9 cellular contexts compared by ENCODE assay signal in genomic region chr6:163354779-163355431, GRCh38. TPM values are rescaled to one million over a fixed set of nuclear protein-coding genes. Genes with fewer than 3 reads are reported as not detected.
DNase-seq lines count a peak whose midpoint lies in the region; ATAC-seq and TF ChIP-seq lines count a peak whose summit lies in the region.
"Had no signal": no experiment of that assay in that cellular context is flagged by ENCODE, and none has a peak within 500 bp of the region (broad histone marks: within the 10 kb centered on the region; RNA-seq: fewer than 3 reads in every experiment).

No MANE protein-coding gene starts in this region.

- H3K27me3 ChIP-seq in SK-N-SH (ENCODE audit: insufficient read depth) (no peaks in the 10 kb centered on the region), thyroid gland (no peaks in the 10 kb centered on the region)

- no peak for TF ChIP-seq CTCF in SK-N-SH (IDR thresholded peaks at IDR 0.05)
- TF ChIP-seq CTCF in thyroid gland (IDR thresholded peaks at IDR 0.05) = no peak

- TF ChIP-seq POLR2A in thyroid gland (IDR thresholded peaks at IDR 0.05) = no peak

- peak overlapping the region; percentile 61 for H3K4me2 ChIP-seq in SK-N-SH

- peak overlapping the region; percentile 97 for H2AFZ ChIP-seq in SK-N-SH (ENCODE audit: low read depth)

- intact Hi-C loops in thyroid gland (cut with DNase I) = no loop called here

- H3K9ac ChIP-seq in SK-N-SH = no peak overlapping the region

- H3K4me1 ChIP-seq in SK-N-SH (ENCODE audit: control insufficient read depth in 1 of 2, insufficient read depth in 2 of 2, low read depth in 1 of 2, low read length in 1 of 2) = peaks cover 11 to 18% of the 10 kb centered on the region in 2 experiments; a peak in 3 of 4 replicates
- H3K4me1 ChIP-seq in thyroid gland = peaks cover 4 to 19% of the 10 kb centered on the region in 2 donors

- no peak overlapping the region for H3K4me3 Mint-ChIP-seq in T-helper 17 cell
- no peak overlapping the region for H3K4me3 Mint-ChIP-seq in stimulated activated effector memory CD8-positive, alpha-beta T cell treated with anti-CD3 and anti-CD28 coated beads, Interleukin-12 subunit alpha, Interleukin-12 subunit beta, amount 100 ng/mL, for 72 hours

- H3K9me2 ChIP-seq in SK-N-SH = no peaks in the 10 kb centered on the region

- POLR2A ChIA-PET in SK-N-SH (lab: Yijun Ruan, JAX) = no interaction called here

- H3K9me3 Mint-ChIP-seq in stimulated activated effector memory CD8-positive, alpha-beta T cell treated with anti-CD3 and anti-CD28 coated beads, Interleukin-12 subunit alpha, Interleukin-12 subunit beta, amount 100 ng/mL, for 72 hours = no peaks in the 10 kb centered on the region

- H4K20me1 ChIP-seq in SK-N-SH (ENCODE audit: insufficient read depth) = no peaks in the 10 kb centered on the region

- 64% methylated on average over 11 of the region's 11 CpGs for WGBS in SK-N-SH (ENCODE audit: low lambda C conversion rate)
- WGBS in thyroid gland, 2 donors = 16 to 20% methylated on average over 11 of the region's 11 CpGs

- H3K4me1 Mint-ChIP-seq in T-helper 17 cell = no peaks in the 10 kb centered on the region
- H3K4me1 Mint-ChIP-seq in stimulated activated effector memory CD8-positive, alpha-beta T cell treated with anti-CD3 and anti-CD28 coated beads, Interleukin-12 subunit alpha, Interleukin-12 subunit beta, amount 100 ng/mL, for 72 hours = no peaks in the 10 kb centered on the region

- H3K4me3 ChIP-seq in SK-N-SH (ENCODE audit: low read depth in 2 of 2, low read length in 1 of 2) (no peak overlapping the region), thyroid gland (replicated peaks in 1 of 3) (no peak overlapping the region)

- no peaks in the 10 kb centered on the region for H3F3A ChIP-seq in SK-N-SH (replicated peaks; ENCODE audit: insufficient read depth)

- H3K27ac Mint-ChIP-seq in T-helper 17 cell = no peak overlapping the region
- no peak overlapping the region for H3K27ac Mint-ChIP-seq in stimulated activated effector memory CD8-positive, alpha-beta T cell treated with anti-CD3 and anti-CD28 coated beads, Interleukin-12 subunit alpha, Interleukin-12 subunit beta, amount 100 ng/mL, for 72 hours

- no peaks in the 10 kb centered on the region for H3K79me2 ChIP-seq in SK-N-SH (ENCODE audit: insufficient read depth)

- TF ChIP-seq RAD21 in SK-N-SH (IDR thresholded peaks at IDR 0.05; ENCODE audit: low read length) = no peak

- H3K9me3 ChIP-seq in SK-N-SH = no peaks in the 10 kb centered on the region
- H3K9me3 ChIP-seq in thyroid gland = no peaks in the 10 kb centered on the region
- no peaks in the 10 kb centered on the region for H3K9me3 ChIP-seq in T-helper 17 cell (ENCODE audit: control insufficient read depth, low read length, poor library complexity, severe bottlenecking)

- CTCF ChIA-PET in SK-N-SH (lab: Yijun Ruan, JAX) = interaction anchor here (0.9 to 1.4 kb wide), 3 partner anchors 16 to 26 kb away, joined by 3 to 4 read pairs (median 4); no protein-coding TSS in a partner anchor

- DNase-seq in CD1c-positive myeloid dendritic cell (ENCODE audit: extremely low spot score) = peak; percentile 85
- DNase-seq in SK-N-SH = peak; percentile 45
- peak; percentile 67 for DNase-seq in kidney tubule cell (ENCODE audit: low spot score)
- DNase-seq in thyroid gland = peak; percentile 83 to 89
- DNase-seq in T-helper 17 cell = no peak
- no peak for DNase-seq in stimulated activated effector memory CD8-positive, alpha-beta T cell treated with anti-CD3 and anti-CD28 coated beads, Interleukin-12 subunit alpha, Interleukin-12 subunit beta, amount 100 ng/mL, for 72 hours (ENCODE audit: low spot score in 2 of 2)
- DNase-seq in activated CD4-positive, alpha-beta T cell treated with anti-CD3 and anti-CD28 coated beads, Interleukin-2, amount 50 U/mL, for 48 hours = no peak

- ATAC-seq in HG02798 (IDR thresholded peaks at IDR 0.05; ENCODE audit: poor library complexity, unreplicated experiment) (peak; percentile 74), T-helper 17 cell (no peak)
- ATAC-seq in stimulated activated effector memory CD8-positive, alpha-beta T cell treated with anti-CD3 and anti-CD28 coated beads, Interleukin-12 subunit alpha, Interleukin-12 subunit beta, amount 100 ng/mL, for 72 hours = no peak

- H3K36me3 ChIP-seq in SK-N-SH (replicated peaks in 1 of 2; ENCODE audit: control insufficient read depth in 1 of 2, insufficient read depth in 2 of 2, low read length in 1 of 2) (no peaks in the 10 kb centered on the region), thyroid gland (no peaks in the 10 kb centered on the region)

- peaks cover 31% of the 10 kb centered on the region for H3K27me3 Mint-ChIP-seq in T-helper 17 cell

- TF ChIP-seq EP300 in SK-N-SH (IDR thresholded peaks at IDR 0.05; ENCODE audit: borderline replicate concordance in 1 of 2, low read depth in 1 of 2, low read length in 1 of 2) = no peak

- peak overlapping the region in 1 of 2 experiments; percentile 56; a peak in 2 of 4 replicates for H3K27ac ChIP-seq in SK-N-SH (ENCODE audit: low read depth in 2 of 2, low read length in 1 of 2)
- H3K27ac ChIP-seq in thyroid gland = peak overlapping the region in 1 of 3 donors; percentile 51
- H3K27ac ChIP-seq: VCaP had no signal

- H3K36me3 Mint-ChIP-seq in T-helper 17 cell (ENCODE audit: low read depth) = peaks cover 4% of the 10 kb centered on the region
- no peaks in the 10 kb centered on the region for H3K36me3 Mint-ChIP-seq in stimulated activated effector memory CD8-positive, alpha-beta T cell treated with anti-CD3 and anti-CD28 coated beads, Interleukin-12 subunit alpha, Interleukin-12 subunit beta, amount 100 ng/mL, for 72 hours

TF ChIP-seq in SK-N-SH, 30 proteins besides CTCF, POLR2A, EP300 and RAD21:
- TF ChIP-seq POLR2AphosphoS5 (IDR thresholded peaks at IDR 0.05; ENCODE audit: low read depth, low read length) = no peak
- no peak for TF ChIP-seq SMC3 (IDR thresholded peaks at IDR 0.05; ENCODE audit: low read depth, low read length)
- no peak for TF ChIP-seq RCOR1 (IDR thresholded peaks at IDR 0.05; ENCODE audit: low read length)
- TF ChIP-seq GABPA (IDR thresholded peaks at IDR 0.05; ENCODE audit: low read depth) = no peak
- 0 out of 2 replicates have a peak, but pooled peaks have one; percentile 0 for TF ChIP-seq FOSL2 (IDR thresholded peaks at IDR 0.05; ENCODE audit: borderline replicate concordance, low read depth)
- TF ChIP-seq JUND (IDR thresholded peaks at IDR 0.05) = no peak

RNA-seq across cellular contexts. Expression of gene QKI, which starts 59.6 kb away (rescaled TPM):
- polyA plus RNA-seq in SK-N-SH (2012; rRNA removed) = 51.1 and 67.2 TPM in 2 replicates
- 51.1 and 60.4 TPM in 2 replicates for polyA plus RNA-seq in SK-N-SH (2012; cell fraction: cytosol; rRNA removed)
- 38.2 and 48.8 TPM in 2 replicates for polyA plus RNA-seq in SK-N-SH (2012; cell fraction: nucleus; rRNA removed)
- total RNA-seq in thyroid gland (100 to 1,000 TPM in 2 of 4 donors, 10 to 100 TPM in 2; 90.3 to 134 (median 101) TPM), T-helper 17 cell (10 to 100 TPM; 87.4 to 95.3 TPM)

Comparison
In these comparisons a context has a peak if more than half of its experiments do, and no peak if none do; other contexts are left out.
1. DNase-seq: peak in CD1c-positive myeloid dendritic cell (single experiment), SK-N-SH (single experiment), kidney tubule cell (single experiment) and thyroid gland (2 of 2); none in T-helper 17 cell (0 of 3), stimulated activated effector memory CD8-positive, alpha-beta T cell treated with anti-CD3 and anti-CD28 coated beads, Interleukin-12 subunit alpha, Interleukin-12 subunit beta, amount 100 ng/mL, for 72 hours (0 of 2) and activated CD4-positive, alpha-beta T cell treated with anti-CD3 and anti-CD28 coated beads, Interleukin-2, amount 50 U/mL, for 48 hours (0 of 2).